Comparison of ENCODE assay signal across 2 cellular contexts in the genomic region with DNA sequence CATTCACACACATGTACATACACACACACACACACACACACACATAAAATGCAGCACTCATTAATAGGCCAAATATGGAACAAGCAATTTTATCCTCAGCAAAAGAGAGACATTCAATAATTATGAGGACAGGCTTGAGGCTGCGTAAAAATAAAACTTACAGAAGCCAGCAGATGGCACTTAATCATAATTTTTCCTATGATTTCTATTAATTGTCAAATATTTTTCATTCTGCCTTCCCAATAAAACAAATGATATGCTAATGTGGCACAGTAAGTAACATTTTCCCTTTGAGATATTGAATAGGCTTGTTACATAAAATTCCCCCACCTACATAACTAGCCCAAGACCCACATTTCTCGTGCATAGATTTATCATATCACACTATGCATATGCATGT.
TF ChIP-seq lines count a peak whose summit lies in the region.

No MANE protein-coding gene starts in this region.

TF ChIP-seq in HEK293, 187 proteins besides CTCF, POLR2A, EP300 and RAD21:
- TF ChIP-seq ZNF830 (tag by site-specific recombination; IDR thresholded peaks at IDR 0.05; ENCODE audit: low read depth) (no peak), KLF7 (tag by site-specific recombination; IDR thresholded peaks at IDR 0.05; ENCODE audit: borderline replicate concordance) (no peak), ZBTB20 (tag by site-specific recombination; IDR thresholded peaks at IDR 0.05) (no peak), ZBTB17 (tag by site-specific recombination; IDR thresholded peaks at IDR 0.05) (0 out of 2 replicates have a peak, but pooled peaks have one; percentile 1), OVOL3 (tag by site-specific recombination; IDR thresholded peaks at IDR 0.05) (no peak), ZNF654 (tag by site-specific recombination; IDR thresholded peaks at IDR 0.05; ENCODE audit: low read depth) (peak; percentile 20; the same call in 1 of the 2 replicates), ZBTB1 (tag by site-specific recombination; IDR thresholded peaks at IDR 0.05) (no peak), ZNF157 (tag by site-specific recombination; IDR thresholded peaks at IDR 0.05) (no peak), ZNF155 (tag by site-specific recombination; IDR thresholded peaks at IDR 0.05) (no peak), ZNF146 (tag by site-specific recombination; IDR thresholded peaks at IDR 0.05) (no peak), ZNF514 (tag by site-specific recombination; IDR thresholded peaks at IDR 0.05) (no peak), ZSCAN23 (tag by site-specific recombination; IDR thresholded peaks at IDR 0.05) (no peak), MEIS1 (CRISPR knock-in tag; IDR thresholded peaks at IDR 0.05; ENCODE audit: borderline replicate concordance) (no peak), SP7 (tag by site-specific recombination; IDR thresholded peaks at IDR 0.05) (no peak), ZNF76 (tag by site-specific recombination; IDR thresholded peaks at IDR 0.05; ENCODE audit: borderline replicate concordance, low read depth) (no peak)
- TF ChIP-seq, protein P1, sequence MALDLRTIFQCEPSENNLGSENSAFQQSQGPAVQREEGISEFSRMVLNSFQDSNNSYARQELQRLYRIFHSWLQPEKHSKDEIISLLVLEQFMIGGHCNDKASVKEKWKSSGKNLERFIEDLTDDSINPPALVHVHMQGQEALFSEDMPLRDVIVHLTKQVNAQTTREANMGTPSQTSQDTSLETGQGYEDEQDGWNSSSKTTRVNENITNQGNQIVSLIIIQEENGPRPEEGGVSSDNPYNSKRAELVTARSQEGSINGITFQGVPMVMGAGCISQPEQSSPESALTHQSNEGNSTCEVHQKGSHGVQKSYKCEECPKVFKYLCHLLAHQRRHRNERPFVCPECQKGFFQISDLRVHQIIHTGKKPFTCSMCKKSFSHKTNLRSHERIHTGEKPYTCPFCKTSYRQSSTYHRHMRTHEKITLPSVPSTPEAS (tag by site-specific recombination; IDR thresholded peaks at IDR 0.05), result peak; percentile 86
- TF ChIP-seq, protein P2, sequence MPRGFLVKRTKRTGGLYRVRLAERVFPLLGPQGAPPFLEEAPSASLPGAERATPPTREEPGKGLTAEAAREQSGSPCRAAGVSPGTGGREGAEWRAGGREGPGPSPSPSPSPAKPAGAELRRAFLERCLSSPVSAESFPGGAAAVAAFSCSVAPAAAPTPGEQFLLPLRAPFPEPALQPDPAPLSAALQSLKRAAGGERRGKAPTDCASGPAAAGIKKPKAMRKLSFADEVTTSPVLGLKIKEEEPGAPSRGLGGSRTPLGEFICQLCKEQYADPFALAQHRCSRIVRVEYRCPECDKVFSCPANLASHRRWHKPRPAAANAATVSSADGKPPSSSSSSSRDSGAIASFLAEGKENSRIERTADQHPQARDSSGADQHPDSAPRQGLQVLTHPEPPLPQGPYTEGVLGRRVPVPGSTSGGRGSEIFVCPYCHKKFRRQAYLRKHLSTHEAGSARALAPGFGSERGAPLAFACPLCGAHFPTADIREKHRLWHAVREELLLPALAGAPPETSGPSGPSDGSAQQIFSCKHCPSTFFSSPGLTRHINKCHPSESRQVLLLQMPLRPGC (tag by site-specific recombination; IDR thresholded peaks at IDR 0.05), result no peak
TF ChIP-seq in HEK293: peak in this region for 3.

TF ChIP-seq in H1, 55 proteins besides CTCF, POLR2A, EP300 and RAD21:
- TF ChIP-seq RXRA (IDR thresholded peaks at IDR 0.05; ENCODE audit: insufficient read depth, low read depth, low read length) (no peak), JUND (IDR thresholded peaks at IDR 0.05; ENCODE audit: low read length) (no peak), SP4 (IDR thresholded peaks at IDR 0.05; ENCODE audit: low read length) (no peak), EGR1 (IDR thresholded peaks at IDR 0.05; ENCODE audit: borderline replicate concordance, low read depth, low read length) (no peak), HDAC6 (IDR thresholded peaks at IDR 0.05; ENCODE audit: low read depth, low read length) (no peak), NRF1 (IDR thresholded peaks at IDR 0.05; ENCODE audit: low read depth, low read length) (no peak), SP2 (IDR thresholded peaks at IDR 0.05; ENCODE audit: low read length) (no peak)
